9 cellular contexts compared by ENCODE assay signal in genomic region chr22:21632237-21632895, GRCh38. TPM values are rescaled to one million over a fixed set of nuclear protein-coding genes. Genes with fewer than 3 reads are reported as not detected.
DNase-seq lines count a peak whose midpoint lies in the region; ATAC-seq, FAIRE-seq and TF ChIP-seq lines count a peak whose summit lies in the region.
"Had no signal": no experiment of that assay in that cellular context is flagged by ENCODE, and none has a peak within 500 bp of the region (broad histone marks: within the 10 kb centered on the region; RNA-seq: fewer than 3 reads in every experiment).

TSS of gene CCDC116 (plus strand) at chr22:21632760. CDS start at chr22:21633182, 422 bp downstream.

- H3K4me2 ChIP-seq in osteoblast (ENCODE audit: insufficient read depth, low read length), result no peak within 1 kb of the TSS

- no peak within 1 kb of the TSS for H3K27ac ChIP-seq in osteoblast (ENCODE audit: low read depth, low read length)
- peak within 1 kb of the TSS in 1 of 2 donors; percentile 31 for H3K27ac ChIP-seq in small intestine (ENCODE audit: low read depth in 1 of 2, low read length in 1 of 2)

- H3K9me3 Mint-ChIP-seq in chondrocyte (ENCODE audit: low read depth), result no peaks in the 10 kb centered on the region

- no peak for FAIRE-seq in small intestine (lab: Jason Lieb, UNC)

- H3K4me3 ChIP-seq in osteoblast (ENCODE audit: insufficient read depth, low read length), result no peak within 1 kb of the TSS
- no peak within 1 kb of the TSS for H3K4me3 ChIP-seq in small intestine (ENCODE audit: low read depth in 1 of 2, low read length in 2 of 2)

- no peak for TF ChIP-seq CTCF in osteoblast (IDR thresholded peaks at IDR 0.05; ENCODE audit: extremely low read depth, low read depth, low read length)
- no peak for TF ChIP-seq CTCF in chondrocyte (IDR thresholded peaks at IDR 0.05)

- H3K4me1 ChIP-seq in osteoblast (ENCODE audit: insufficient read depth, low read length), result peaks cover 4% of the 10 kb centered on the region
- peaks cover 0 to 3% of the 10 kb centered on the region in 2 donors for H3K4me1 ChIP-seq in small intestine (ENCODE audit: control insufficient read depth in 2 of 2, insufficient read depth in 1 of 2, low read depth in 1 of 2, low read length in 1 of 2)

- peaks cover 8% of the 10 kb centered on the region for H3K4me1 Mint-ChIP-seq in chondrocyte (ENCODE audit: low read depth)

- no peak for ATAC-seq in HG02798 (IDR thresholded peaks at IDR 0.05; ENCODE audit: poor library complexity, unreplicated experiment)

- WGBS in small intestine, 3 donors, result 52 to 91% (median 78%) methylated on average over 27 of the region's 27 CpGs

- DNase-seq in DMS153 treated with DMSO at 0.1 percent for 48 hours (lab: John Stamatoyannopoulos, UW; ENCODE audit: unreplicated experiment) (peak; percentile 15), NCI-H748 (lab: John Stamatoyannopoulos, UW; ENCODE audit: unreplicated experiment) (peak; percentile 81), activated T-cell treated with anti-CD3 and anti-CD28 coated beads for 48 hours (ENCODE audit: low read depth) (peak; percentile 63), osteoblast (ENCODE audit: insufficient read length, low spot score, missing footprints) (peak; percentile 74), chondrocyte (ENCODE audit: low spot score) (no peak), small intestine (no peak), head of caudate nucleus (no peak)

- H3K9me3 ChIP-seq in osteoblast (ENCODE audit: low read depth, low read length), result no peaks in the 10 kb centered on the region
- no peaks in the 10 kb centered on the region for H3K9me3 ChIP-seq in small intestine (ENCODE audit: control insufficient read depth, low read depth)

- no peak within 1 kb of the TSS for H3K4me3 Mint-ChIP-seq in chondrocyte (ENCODE audit: unreplicated experiment)

- peaks cover 20% of the 10 kb centered on the region for H3K79me2 ChIP-seq in osteoblast (ENCODE audit: insufficient read depth, low read length)

- no peak within 1 kb of the TSS for H3K27ac Mint-ChIP-seq in chondrocyte (ENCODE audit: unreplicated experiment)

- peaks cover 9% of the 10 kb centered on the region for H4K20me1 ChIP-seq in osteoblast (ENCODE audit: insufficient read depth, low read length)

- intact Hi-C loops in head of caudate nucleus (cut with DNase I), result no loop called here

- H3K36me3 Mint-ChIP-seq in chondrocyte (ENCODE audit: low read depth), result no peaks in the 10 kb centered on the region

- H3K36me3 ChIP-seq in osteoblast (ENCODE audit: insufficient read depth, low read length), result no peaks in the 10 kb centered on the region
- H3K36me3 ChIP-seq in small intestine (ENCODE audit: control insufficient read depth in 2 of 2, insufficient read depth in 2 of 2, low read length in 2 of 2), result peaks cover 0 to 3% of the 10 kb centered on the region in 2 donors

- no peak within 1 kb of the TSS for H2AFZ ChIP-seq in osteoblast (ENCODE audit: low read length)

- H3K27me3 ChIP-seq in osteoblast (ENCODE audit: insufficient read depth, low read length), result no peaks in the 10 kb centered on the region
- no peaks in the 10 kb centered on the region for H3K27me3 ChIP-seq in small intestine (ENCODE audit: control insufficient read depth in 2 of 2, insufficient read depth in 2 of 2, low read length in 2 of 2)

- no peaks in the 10 kb centered on the region for H3K27me3 Mint-ChIP-seq in chondrocyte (ENCODE audit: low read depth)

RNA-seq across cellular contexts. Expression of gene CCDC116, which starts in this region (rescaled TPM):
- total RNA-seq in osteoblast (0.29 and 0.36 TPM in 2 replicates), chondrocyte (0.44 to 0.85 TPM (median 0.47 TPM) in 3 replicates)
- under 1 TPM; 0.22 to 0.40 (median 0.27) TPM for polyA plus RNA-seq in small intestine
- total RNA-seq: SK-MEL-5 had no signal

Comparison
In these comparisons a context has a peak if more than half of its experiments do, and no peak if none do; other contexts are left out.
1. Peak in DNase-seq in osteoblast; RNA of the gene not detected or under 1 TPM.
2. DNase-seq: peak in DMS153 treated with DMSO at 0.1 percent for 48 hours (single experiment), NCI-H748 (single experiment) and activated T-cell treated with anti-CD3 and anti-CD28 coated beads for 48 hours (single experiment); none in chondrocyte (single experiment), small intestine (single experiment) and head of caudate nucleus (0 of 42).